ENCODE assay signal across 29 cellular contexts in genomic region chr1:200949626-200950025, GRCh38. TPM values are rescaled to one million over a fixed set of nuclear protein-coding genes. Genes with fewer than 3 reads are reported as not detected.
"Had no signal": no experiment of that assay in that cellular context is flagged by ENCODE, and none has a peak within 500 bp of the region (broad histone marks: within the 10 kb centered on the region; RNA-seq: fewer than 3 reads in every experiment).

No MANE protein-coding gene starts in this region.

- ATAC-seq: naive thymus-derived CD8-positive, alpha-beta T cell; natural killer cell treated with Interleukin-12 subunit alpha and Interleukin-12 subunit beta and Interleukin-15 and Interleukin-18, amount 100 ng/mL, for 72 hours; pancreas; right lobe of liver; stimulated activated memory B cell treated with anti-CD40 and anti-IgM and Interleukin-4, amounts not matched to agents 10 μg/mL and 1 μg/mL and 100 μg/mL, for 72 hours; stimulated activated naive CD8-positive, alpha-beta T cell treated with anti-CD3 and anti-CD28 coated beads, Interleukin-15, amount 100 ng/mL, for 72 hours; stimulated activated naive CD8-positive, alpha-beta T cell treated with anti-CD3 and anti-CD28 coated beads, Interleukin-15, Interleukin-2, amounts not matched to agents 100 U/mL and 50 U/mL, for 24 hours; upper lobe of right lung had no signal

- H3K27ac ChIP-seq: neutrophil, pancreas, prostate gland, right atrium auricular region, right lobe of liver, sigmoid colon, suprapubic skin, testis, tibial artery, transverse colon, upper lobe of right lung, uterus had no signal

- DNase-seq: naive thymus-derived CD8-positive, alpha-beta T cell; nephron progenitor cell; nucleus accumbens; retina; right lobe of liver; sigmoid colon; small intestine; stimulated activated CD4-positive, alpha-beta T cell treated with anti-CD3 and anti-CD28 coated beads, Interleukin-12 subunit alpha, Interleukin-12 subunit beta, amount 100 ng/mL, for 4 hours; stimulated activated CD4-positive, alpha-beta T cell treated with anti-CD3 and anti-CD28 coated beads, Interleukin-1b, Interleukin-23, amount 100 ng/mL, for 48 hours; stimulated activated CD4-positive, alpha-beta T cell treated with anti-CD3 and anti-CD28 coated beads, Interleukin-4, amount 100 ng/mL, for 1 hour; stimulated activated CD4-positive, alpha-beta T cell treated with anti-CD3 and anti-CD28 coated beads, Interleukin-4, amount 100 ng/mL, for 4 hours; stimulated activated CD8-positive, alpha-beta memory T cell treated with anti-CD3 and anti-CD28 coated beads, Interleukin-4, amount 100 ng/mL, for 48 hours; stimulated activated naive CD4-positive, alpha-beta T cell; stimulated activated naive CD8-positive, alpha-beta T cell treated with anti-CD3 and anti-CD28 coated beads, Interleukin-15, amount 100 ng/mL, for 72 hours; stimulated activated naive CD8-positive, alpha-beta T cell treated with anti-CD3 and anti-CD28 coated beads, Interleukin-15, Interleukin-2, amounts not matched to agents 100 U/mL and 50 U/mL, for 24 hours; substantia nigra; testis; tibial artery; transverse colon; upper lobe of right lung; uterus had no signal

- H3K36me3 ChIP-seq: neutrophil, pancreas, prostate gland, right atrium auricular region, right lobe of liver, sigmoid colon, suprapubic skin, transverse colon, upper lobe of right lung, uterus had no signal

- H3K4me3 ChIP-seq: pancreas, prostate gland, right atrium auricular region, right lobe of liver, sigmoid colon, suprapubic skin, testis, tibial artery, transverse colon, upper lobe of right lung, uterus had no signal

- H3K4me1 ChIP-seq: pancreas, prostate gland, right atrium auricular region, right lobe of liver, sigmoid colon, suprapubic skin, testis, tibial artery, transverse colon, upper lobe of right lung, uterus had no signal

- H3K27me3 ChIP-seq: neutrophil, pancreas, right atrium auricular region, right lobe of liver, sigmoid colon, suprapubic skin, testis, tibial artery, transverse colon, upper lobe of right lung, uterus had no signal

- H3K9me3 ChIP-seq: neutrophil, pancreas, prostate gland, right lobe of liver, testis, upper lobe of right lung had no signal

RNA-seq across cellular contexts. Expression of gene INAVA, which starts 54.9 kb away (rescaled TPM):
- total RNA-seq: naive thymus-derived CD8-positive, alpha-beta T cell; pulmonary artery endothelial cell; right atrium auricular region had no signal
- polyA plus RNA-seq: naive thymus-derived CD8-positive, alpha-beta T cell had no signal
